ENCODE assay signal across 2 cellular contexts in the genomic region with DNA sequence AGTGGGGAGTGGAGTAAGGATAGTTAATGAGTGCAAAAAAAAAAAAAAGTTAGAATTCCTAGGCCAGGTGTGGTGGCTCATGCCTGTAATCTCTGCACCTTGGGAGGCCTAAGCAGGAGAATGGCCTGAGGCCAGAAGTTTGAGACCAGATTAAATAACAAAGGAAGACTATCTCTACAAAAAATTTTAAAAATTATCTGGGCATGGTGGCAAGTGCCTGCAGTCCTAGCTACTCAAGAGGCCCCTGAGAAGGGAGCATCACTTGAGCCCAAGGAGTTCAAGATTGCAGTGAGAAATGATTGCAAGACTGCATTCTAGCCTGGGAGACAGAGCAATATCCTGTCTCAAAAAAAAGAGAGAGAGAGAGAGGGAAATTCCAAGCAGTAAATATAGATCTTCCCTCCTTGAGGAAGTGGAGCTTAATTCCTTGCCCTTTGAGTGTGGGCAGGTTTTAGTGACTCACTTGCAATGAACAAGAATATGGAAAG.
TF ChIP-seq lines count a peak whose summit lies in the region.

No MANE protein-coding gene starts in this region.

TF ChIP-seq in GM23338, 12 proteins besides CTCF, POLR2A, EP300 and RAD21:
- TF ChIP-seq CREB1 (CRISPR knock-in tag; IDR thresholded peaks at IDR 0.05; ENCODE audit: low read depth) = no peak
- no peak for TF ChIP-seq EZH2phosphoT487 (IDR thresholded peaks at IDR 0.05; ENCODE audit: unreplicated experiment)
- no peak for TF ChIP-seq EZH2 (IDR thresholded peaks at IDR 0.05; ENCODE audit: low read depth, unreplicated experiment)
- no peak for TF ChIP-seq STAT1 (IDR thresholded peaks at IDR 0.05; ENCODE audit: unreplicated experiment)
- TF ChIP-seq ZNF331 (CRISPR knock-in tag; IDR thresholded peaks at IDR 0.05; ENCODE audit: low read depth) = no peak
- TF ChIP-seq ZNF114 (CRISPR knock-in tag; IDR thresholded peaks at IDR 0.05) = no peak
- TF ChIP-seq, protein P1, sequence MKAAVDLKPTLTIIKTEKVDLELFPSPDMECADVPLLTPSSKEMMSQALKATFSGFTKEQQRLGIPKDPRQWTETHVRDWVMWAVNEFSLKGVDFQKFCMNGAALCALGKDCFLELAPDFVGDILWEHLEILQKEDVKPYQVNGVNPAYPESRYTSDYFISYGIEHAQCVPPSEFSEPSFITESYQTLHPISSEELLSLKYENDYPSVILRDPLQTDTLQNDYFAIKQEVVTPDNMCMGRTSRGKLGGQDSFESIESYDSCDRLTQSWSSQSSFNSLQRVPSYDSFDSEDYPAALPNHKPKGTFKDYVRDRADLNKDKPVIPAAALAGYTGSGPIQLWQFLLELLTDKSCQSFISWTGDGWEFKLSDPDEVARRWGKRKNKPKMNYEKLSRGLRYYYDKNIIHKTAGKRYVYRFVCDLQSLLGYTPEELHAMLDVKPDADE (IDR thresholded peaks at IDR 0.05) = no peak
- TF ChIP-seq, protein P2, sequence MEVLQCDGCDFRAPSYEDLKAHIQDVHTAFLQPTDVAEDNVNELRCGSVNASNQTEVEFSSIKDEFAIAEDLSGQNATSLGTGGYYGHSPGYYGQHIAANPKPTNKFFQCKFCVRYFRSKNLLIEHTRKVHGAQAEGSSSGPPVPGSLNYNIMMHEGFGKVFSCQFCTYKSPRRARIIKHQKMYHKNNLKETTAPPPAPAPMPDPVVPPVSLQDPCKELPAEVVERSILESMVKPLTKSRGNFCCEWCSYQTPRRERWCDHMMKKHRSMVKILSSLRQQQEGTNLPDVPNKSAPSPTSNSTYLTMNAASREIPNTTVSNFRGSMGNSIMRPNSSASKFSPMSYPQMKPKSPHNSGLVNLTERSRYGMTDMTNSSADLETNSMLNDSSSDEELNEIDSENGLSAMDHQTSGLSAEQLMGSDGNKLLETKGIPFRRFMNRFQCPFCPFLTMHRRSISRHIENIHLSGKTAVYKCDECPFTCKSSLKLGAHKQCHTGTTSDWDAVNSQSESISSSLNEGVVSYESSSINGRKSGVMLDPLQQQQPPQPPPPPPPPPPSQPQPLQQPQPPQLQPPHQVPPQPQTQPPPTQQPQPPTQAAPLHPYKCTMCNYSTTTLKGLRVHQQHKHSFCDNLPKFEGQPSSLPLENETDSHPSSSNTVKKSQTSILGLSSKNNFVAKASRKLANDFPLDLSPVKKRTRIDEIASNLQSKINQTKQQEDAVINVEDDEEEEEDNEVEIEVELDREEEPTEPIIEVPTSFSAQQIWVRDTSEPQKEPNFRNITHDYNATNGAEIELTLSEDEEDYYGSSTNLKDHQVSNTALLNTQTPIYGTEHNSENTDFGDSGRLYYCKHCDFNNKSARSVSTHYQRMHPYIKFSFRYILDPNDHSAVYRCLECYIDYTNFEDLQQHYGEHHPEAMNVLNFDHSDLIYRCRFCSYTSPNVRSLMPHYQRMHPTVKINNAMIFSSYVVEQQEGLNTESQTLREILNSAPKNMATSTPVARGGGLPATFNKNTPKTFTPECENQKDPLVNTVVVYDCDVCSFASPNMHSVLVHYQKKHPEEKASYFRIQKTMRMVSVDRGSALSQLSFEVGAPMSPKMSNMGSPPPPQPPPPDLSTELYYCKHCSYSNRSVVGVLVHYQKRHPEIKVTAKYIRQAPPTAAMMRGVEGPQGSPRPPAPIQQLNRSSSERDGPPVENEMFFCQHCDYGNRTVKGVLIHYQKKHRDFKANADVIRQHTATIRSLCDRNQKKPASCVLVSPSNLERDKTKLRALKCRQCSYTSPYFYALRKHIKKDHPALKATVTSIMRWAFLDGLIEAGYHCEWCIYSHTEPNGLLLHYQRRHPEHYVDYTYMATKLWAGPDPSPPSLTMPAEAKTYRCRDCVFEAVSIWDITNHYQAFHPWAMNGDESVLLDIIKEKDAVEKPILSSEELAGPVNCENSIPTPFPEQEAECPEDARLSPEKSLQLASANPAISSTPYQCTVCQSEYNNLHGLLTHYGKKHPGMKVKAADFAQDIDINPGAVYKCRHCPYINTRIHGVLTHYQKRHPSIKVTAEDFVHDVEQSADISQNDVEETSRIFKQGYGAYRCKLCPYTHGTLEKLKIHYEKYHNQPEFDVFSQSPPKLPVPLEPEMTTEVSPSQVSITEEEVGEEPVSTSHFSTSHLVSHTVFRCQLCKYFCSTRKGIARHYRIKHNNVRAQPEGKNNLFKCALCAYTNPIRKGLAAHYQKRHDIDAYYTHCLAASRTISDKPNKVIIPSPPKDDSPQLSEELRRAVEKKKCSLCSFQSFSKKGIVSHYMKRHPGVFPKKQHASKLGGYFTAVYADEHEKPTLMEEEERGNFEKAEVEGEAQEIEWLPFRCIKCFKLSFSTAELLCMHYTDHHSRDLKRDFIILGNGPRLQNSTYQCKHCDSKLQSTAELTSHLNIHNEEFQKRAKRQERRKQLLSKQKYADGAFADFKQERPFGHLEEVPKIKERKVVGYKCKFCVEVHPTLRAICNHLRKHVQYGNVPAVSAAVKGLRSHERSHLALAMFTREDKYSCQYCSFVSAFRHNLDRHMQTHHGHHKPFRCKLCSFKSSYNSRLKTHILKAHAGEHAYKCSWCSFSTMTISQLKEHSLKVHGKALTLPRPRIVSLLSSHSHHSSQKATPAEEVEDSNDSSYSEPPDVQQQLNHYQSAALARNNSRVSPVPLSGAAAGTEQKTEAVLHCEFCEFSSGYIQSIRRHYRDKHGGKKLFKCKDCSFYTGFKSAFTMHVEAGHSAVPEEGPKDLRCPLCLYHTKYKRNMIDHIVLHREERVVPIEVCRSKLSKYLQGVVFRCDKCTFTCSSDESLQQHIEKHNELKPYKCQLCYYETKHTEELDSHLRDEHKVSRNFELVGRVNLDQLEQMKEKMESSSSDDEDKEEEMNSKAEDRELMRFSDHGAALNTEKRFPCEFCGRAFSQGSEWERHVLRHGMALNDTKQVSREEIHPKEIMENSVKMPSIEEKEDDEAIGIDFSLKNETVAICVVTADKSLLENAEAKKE (CRISPR knock-in tag; IDR thresholded peaks at IDR 0.05) = 0 out of 2 replicates have a peak, but pooled peaks have one; percentile 21

TF ChIP-seq in WTC11, 78 proteins besides CTCF, POLR2A, EP300 and RAD21:
- TF ChIP-seq SMAD3 (CRISPR knock-in tag; IDR thresholded peaks at IDR 0.05; ENCODE audit: borderline replicate concordance) (no peak), FOXK1 (CRISPR knock-in tag; IDR thresholded peaks at IDR 0.05) (no peak)
